22 cellular contexts compared by ENCODE assay signal in genomic region chr16:29834079-29834478, GRCh38. TPM values are rescaled to one million over a fixed set of nuclear protein-coding genes. Genes with fewer than 3 reads are reported as not detected.
"Had no signal": no experiment of that assay in that cellular context is flagged by ENCODE, and none has a peak within 500 bp of the region (broad histone marks: within the 10 kb centered on the region; RNA-seq: fewer than 3 reads in every experiment).

No MANE protein-coding gene starts in this region.

- ATAC-seq: activated CD8-positive, alpha-beta memory T cell treated with anti-CD3 and anti-CD28 coated beads, Interleukin-2, amount 10 ng/mL, durations not matched to agents 7 days and 5 days; effector memory CD8-positive, alpha-beta T cell; gastroesophageal sphincter; left cardiac atrium; left ventricle myocardium superior; right lobe of liver; stimulated activated memory B cell treated with anti-CD40 and anti-IgM and Interleukin-4, amounts not matched to agents 10 μg/mL and 1 μg/mL and 100 μg/mL, for 72 hours; T-cell had no signal

- H3K4me3 ChIP-seq: gastroesophageal sphincter, hepatocyte, ovary, right lobe of liver, tibial nerve had no signal

- DNase-seq: activated B cell treated with CpG ODN at 0.5 μM for 24 hours; activated CD8-positive, alpha-beta memory T cell treated with anti-CD3 and anti-CD28 coated beads, Interleukin-2, amount 10 ng/mL, durations not matched to agents 7 days and 5 days; activated gamma-delta T cell; amygdala; cortex of kidney; effector memory CD8-positive, alpha-beta T cell; erythroblast; left cardiac atrium; left ventricle myocardium superior; mammary epithelial cell; ovary; right lobe of liver; stimulated activated CD4-positive, alpha-beta T cell treated with anti-CD3 and anti-CD28 coated beads, Interleukin-4, amount 100 ng/mL, for 24 hours; T-cell had no signal

- H3K9me3 ChIP-seq: gastroesophageal sphincter, ovary, right lobe of liver, tibial nerve had no signal

- H3K4me1 Mint-ChIP-seq: activated B cell treated with CpG ODN at 0.5 μM for 24 hours; activated CD8-positive, alpha-beta memory T cell treated with anti-CD3 and anti-CD28 coated beads, Interleukin-2, amount 10 ng/mL, durations not matched to agents 7 days and 5 days; nephron; stimulated activated memory B cell treated with anti-CD40 and anti-IgM and Interleukin-4, amounts not matched to agents 10 μg/mL and 1 μg/mL and 100 μg/mL, for 72 hours had no signal

- H3K9me3 Mint-ChIP-seq: activated B cell treated with CpG ODN at 0.5 μM for 24 hours; effector memory CD8-positive, alpha-beta T cell; nephron; stimulated activated memory B cell treated with anti-CD40 and anti-IgM and Interleukin-4, amounts not matched to agents 10 μg/mL and 1 μg/mL and 100 μg/mL, for 72 hours; T-cell had no signal

- FAIRE-seq: keratinocyte had no signal

- H3K4me3 Mint-ChIP-seq: activated B cell treated with CpG ODN at 0.5 μM for 24 hours; activated CD8-positive, alpha-beta memory T cell treated with anti-CD3 and anti-CD28 coated beads, Interleukin-2, amount 10 ng/mL, durations not matched to agents 7 days and 5 days; effector memory CD8-positive, alpha-beta T cell; nephron; stimulated activated memory B cell treated with anti-CD40 and anti-IgM and Interleukin-4, amounts not matched to agents 10 μg/mL and 1 μg/mL and 100 μg/mL, for 72 hours; T-cell had no signal

- H3K27ac ChIP-seq: gastroesophageal sphincter, hepatocyte, ovary, right lobe of liver, tibial nerve had no signal

- H3K27me3 Mint-ChIP-seq: activated B cell treated with CpG ODN at 0.5 μM for 24 hours; activated CD8-positive, alpha-beta memory T cell treated with anti-CD3 and anti-CD28 coated beads, Interleukin-2, amount 10 ng/mL, durations not matched to agents 7 days and 5 days; effector memory CD8-positive, alpha-beta T cell; progenitor cell of endocrine pancreas; stimulated activated memory B cell treated with anti-CD40 and anti-IgM and Interleukin-4, amounts not matched to agents 10 μg/mL and 1 μg/mL and 100 μg/mL, for 72 hours; T-cell had no signal

- H3K36me3 ChIP-seq: ovary had no signal

- H3K27me3 ChIP-seq: gastroesophageal sphincter, hepatocyte, ovary, right lobe of liver, tibial nerve had no signal

- H3K27ac Mint-ChIP-seq: activated B cell treated with CpG ODN at 0.5 μM for 24 hours; activated CD8-positive, alpha-beta memory T cell treated with anti-CD3 and anti-CD28 coated beads, Interleukin-2, amount 10 ng/mL, durations not matched to agents 7 days and 5 days; nephron; progenitor cell of endocrine pancreas; stimulated activated memory B cell treated with anti-CD40 and anti-IgM and Interleukin-4, amounts not matched to agents 10 μg/mL and 1 μg/mL and 100 μg/mL, for 72 hours had no signal

- H3K4me2 ChIP-seq: hepatocyte had no signal

- H2AFZ ChIP-seq: hepatocyte had no signal

RNA-seq across cellular contexts. Expression of gene PRRT2, which starts 22.1 kb away (rescaled TPM):
- total RNA-seq: SK-MEL-5 had no signal
- polyA plus RNA-seq: keratinocyte had no signal
